Comparison of ENCODE assay signal across 8 cellular contexts in genomic region chr6:34223381-34223963, GRCh38. TPM values are rescaled to one million over a fixed set of nuclear protein-coding genes. Genes with fewer than 3 reads are reported as not detected.
A peak's percentile ranks its signal among the peaks of the same experiment; 100 is the strongest.
DNase-seq lines count a peak whose midpoint lies in the region; ATAC-seq and TF ChIP-seq lines count a peak whose summit lies in the region.

No MANE protein-coding gene starts in this region.

- no peaks in the 10 kb centered on the region for H3K9me3 Mint-ChIP-seq in Caco-2 (ENCODE audit: unreplicated experiment)

- intact Hi-C loops in Caco-2 (cut with micrococcal nuclease; ENCODE audit: unreplicated experiment) (no loop called here), HCT116 (cut with micrococcal nuclease) (no loop called here), Right ventricle myocardium superior (cut with DNase I) (no loop called here), gastrocnemius medialis (cut with DNase I; ENCODE audit: low total_unique reads) (no loop called here)

- BruUV-seq in Caco-2 (replicated peaks; lab: Mats Ljungman, UMichigan) (no TSS peak), HCT116 (replicated peaks; lab: Mats Ljungman, UMichigan) (TSS peak; percentile 45)

- peak overlapping the region; percentile 96 for H3K4me2 ChIP-seq in HCT116 (ENCODE audit: low read length)

- H3K27ac Mint-ChIP-seq in Caco-2 (ENCODE audit: unreplicated experiment) = peak overlapping the region; percentile 81

- no peaks in the 10 kb centered on the region for H3K36me3 Mint-ChIP-seq in Caco-2 (ENCODE audit: insufficient read depth, unreplicated experiment)

- peak overlapping the region; percentile 89 for H3K9ac ChIP-seq in HCT116 (ENCODE audit: low read length)

- no peaks in the 10 kb centered on the region for H3K27me3 ChIP-seq in Caco-2 (replicated peaks; ENCODE audit: control insufficient read depth, insufficient read depth, low read length)
- H3K27me3 ChIP-seq in HCT116 (ENCODE audit: insufficient read depth, low read length) = no peaks in the 10 kb centered on the region
- H3K27me3 ChIP-seq in WERI-Rb-1 (ENCODE audit: insufficient read depth, low read depth, severe bottlenecking) = no peaks in the 10 kb centered on the region
- H3K27me3 ChIP-seq in gastrocnemius medialis = no peaks in the 10 kb centered on the region

- H3K4me3 ChIP-seq in Caco-2 (ENCODE audit: low read depth, low read length) (peak overlapping the region; percentile 4), HCT116 (replicated peaks in 1 of 2; ENCODE audit: low read depth in 1 of 2, low read length in 2 of 2) (peak overlapping the region; percentile 36 to 49), WERI-Rb-1 (ENCODE audit: low read depth, low read length) (peak overlapping the region; percentile 9), gastrocnemius medialis (peak overlapping the region; percentile 34 to 77 (median 52))

- H3K9me2 ChIP-seq in HCT116 (ENCODE audit: insufficient read depth) = no peaks in the 10 kb centered on the region

- peak overlapping the region; percentile 64 for H3K4me3 Mint-ChIP-seq in Caco-2 (ENCODE audit: unreplicated experiment)

- no peaks in the 10 kb centered on the region for H3K79me2 ChIP-seq in HCT116 (ENCODE audit: insufficient read depth, low read length)

- in situ Hi-C loops in gastrocnemius medialis (cut with MboI; ENCODE audit: low sequenced_read_pairs in 4 of 4) = loop anchor here in 1 of 4 donors (25.0 kb wide), 1 partner anchor 389 kb away; no protein-coding TSS in a partner anchor

- H3K4me1 Mint-ChIP-seq in Caco-2 (ENCODE audit: low read depth, unreplicated experiment) = peaks cover 7% of the 10 kb centered on the region

- CTCF ChIA-PET in Caco-2 (lab: Charles Lee) (interaction anchor here (0.7 to 1.9 kb wide), 4 partner anchors 26 to 203 kb away, joined by 3 to 7 read pairs (median 4); no protein-coding TSS in a partner anchor), HCT116 (lab: Charles Lee) (interaction anchor here (1.0 to 1.6 kb wide), 2 partner anchors 21 to 27 kb away, joined by 4 to 5 read pairs; no protein-coding TSS in a partner anchor)

- H4K20me1 ChIP-seq in HCT116 (ENCODE audit: insufficient read depth) = no peaks in the 10 kb centered on the region

- ATAC-seq in HCT116 (peak; percentile 45), Right ventricle myocardium superior (ENCODE audit: poor library complexity) (peak; percentile 19), gastrocnemius medialis (no peak)

- no peak overlapping the region for H2AFZ ChIP-seq in HCT116 (ENCODE audit: low read depth, low read length, poor library complexity, severe bottlenecking)

- POLR2A ChIA-PET in Caco-2 (lab: Charles Lee) (interaction anchor here (0.8 to 1.7 kb wide), 2 partner anchors 14 to 203 kb away, joined by 3 to 23 read pairs; partner anchors contain the start of genes HMGA1 and RPS10), HCT116 (lab: Charles Lee) (interaction anchor here (0.7 to 2.4 kb wide), 8 partner anchors 10 to 24 kb away, joined by 3 to 46 read pairs (median 8); partner anchors contain the start of gene HMGA1)

- H3K27me3 Mint-ChIP-seq in Caco-2 (ENCODE audit: insufficient read depth, unreplicated experiment) = no peaks in the 10 kb centered on the region

- H3K9me3 ChIP-seq in Caco-2 (no peaks in the 10 kb centered on the region), HCT116 (ENCODE audit: control insufficient read depth in 1 of 2, insufficient read depth in 1 of 2, low read depth in 1 of 2, low read length in 2 of 2) (no peaks in the 10 kb centered on the region), WERI-Rb-1 (ENCODE audit: severe bottlenecking) (no peaks in the 10 kb centered on the region), gastrocnemius medialis (no peaks in the 10 kb centered on the region)

- TF ChIP-seq CTCF in Caco-2 (IDR thresholded peaks at IDR 0.05; ENCODE audit: insufficient read depth in 1 of 2, low read depth in 1 of 2, low read length in 1 of 2, severe bottlenecking in 1 of 2, unreplicated experiment in 1 of 2) (no peak), HCT116 (IDR thresholded peaks at IDR 0.05 in 2 of 3, conservative IDR thresholded peaks at IDR 0.05 in 1 of 3; ENCODE audit: borderline replicate concordance in 1 of 3, insufficient read depth in 1 of 3, low read depth in 2 of 3, low read length in 2 of 3) (no peak), WERI-Rb-1 (IDR thresholded peaks at IDR 0.05; ENCODE audit: low read depth, low read length) (no peak), gastrocnemius medialis (IDR thresholded peaks at IDR 0.05 in 4 of 5, conservative IDR thresholded peaks at IDR 0.05 in 1 of 5) (no peak)

- no peak for DNase-seq in Caco-2
- no peak for DNase-seq in HCT116 (ENCODE audit: low read depth, low spot score)
- no peak for DNase-seq in WERI-Rb-1
- peak; percentile 54 for DNase-seq in Right ventricle myocardium superior
- no peak for DNase-seq in gastrocnemius medialis
- no peak for DNase-seq in inferior parietal cortex (ENCODE audit: extremely low spot score)
- no peak for DNase-seq in HuH-7 (ENCODE audit: low spot score)
- DNase-seq in epidermal melanocyte (ENCODE audit: insufficient read length, low spot score) = no peak

- TF ChIP-seq POLR2A in HCT116 (IDR thresholded peaks at IDR 0.05; ENCODE audit: borderline replicate concordance, extremely low read depth, insufficient read depth, insufficient read length) (no peak), gastrocnemius medialis (IDR thresholded peaks at IDR 0.05) (no peak)

- H3K36me3 ChIP-seq in Caco-2 (ENCODE audit: control insufficient read depth, insufficient read depth, low read length) (no peaks in the 10 kb centered on the region), HCT116 (ENCODE audit: control insufficient read depth in 1 of 2, insufficient read depth in 2 of 2, low read length in 2 of 2) (no peaks in the 10 kb centered on the region), WERI-Rb-1 (no peaks in the 10 kb centered on the region), gastrocnemius medialis (no peaks in the 10 kb centered on the region)

- H3K27ac ChIP-seq in HCT116 (ENCODE audit: low read depth, low read length) (peak overlapping the region; percentile 92), WERI-Rb-1 (peak overlapping the region; percentile 88), gastrocnemius medialis (peak overlapping the region; percentile 75 to 99 (median 94))

- 0 out of 2 replicates have a peak, but pooled peaks cover 5% of the 10 kb centered on the region for H3K4me1 ChIP-seq in Caco-2
- H3K4me1 ChIP-seq in HCT116 (ENCODE audit: control insufficient read depth in 1 of 2, insufficient read depth in 2 of 2, low read length in 2 of 2) = peaks cover 46 to 61% of the 10 kb centered on the region in 2 experiments
- H3K4me1 ChIP-seq in gastrocnemius medialis = peaks cover 11 to 12% of the 10 kb centered on the region in 2 donors

- RAD21 ChIA-PET in HCT116 (lab: Charles Lee; ENCODE audit: low non-redundant PET in 1 of 2, low total read pairs in 2 of 2, uncharacterized antibody in 2 of 2, unreplicated experiment in 2 of 2) = interaction anchor here (0.8 to 1.3 kb wide), 2 partner anchors 21 to 27 kb away, joined by 3 read pairs; no protein-coding TSS in a partner anchor

- TF ChIP-seq RAD21 in HCT116 (IDR thresholded peaks at IDR 0.05; ENCODE audit: low read depth) = no peak

TF ChIP-seq in HCT116, 20 proteins besides CTCF, POLR2A, EP300 and RAD21:
- no peak for TF ChIP-seq SP1 (IDR thresholded peaks at IDR 0.05; ENCODE audit: low read depth)
- no peak; the same call in 1 of the 2 replicates for TF ChIP-seq POLR2AphosphoS5 (IDR thresholded peaks at IDR 0.05; ENCODE audit: low read depth, low read length)
- no peak for TF ChIP-seq CBX3 (IDR thresholded peaks at IDR 0.05; ENCODE audit: low read depth)
- TF ChIP-seq SRF (IDR thresholded peaks at IDR 0.05; ENCODE audit: low read depth) = no peak

RNA-seq across cellular contexts. Expression of gene HMGA1, which starts 13.2 kb away (rescaled TPM):
- total RNA-seq in Caco-2 (2022) (301 and 322 TPM in 2 replicates), HCT116 (2021; ENCODE audit: unreplicated experiment) (2,459 TPM), Right ventricle myocardium superior (45.7 TPM), gastrocnemius medialis (100 to 1,000 TPM in 3 of 4 donors, 10 to 100 TPM in 1; 74.1 to 163 (median 154) TPM)
- 2,754 and 2,816 TPM in 2 replicates for polyA plus RNA-seq in HCT116 (2012)

RNA-seq across cellular contexts. Expression of gene SMIM29, which starts 25.3 kb away (rescaled TPM):
- total RNA-seq in Caco-2 (2022) (14.3 and 16.0 TPM in 2 replicates), HCT116 (2021; ENCODE audit: unreplicated experiment) (25.1 TPM), Right ventricle myocardium superior (19.1 TPM), gastrocnemius medialis (10 to 100 TPM; 21.4 to 39.5 (median 33.4) TPM)
- polyA plus RNA-seq in HCT116 (2012) = 31.5 and 35.5 TPM in 2 replicates

Comparison
In these comparisons a context has a peak if more than half of its experiments do, and no peak if none do; other contexts are left out.
1. ATAC-seq: peak in HCT116 (single experiment) and Right ventricle myocardium superior (single experiment); none in gastrocnemius medialis (0 of 2).
2. Peak in every context shown above with its lines, with median percentiles within 50 percentile points of each other: H3K4me3 ChIP-seq and H3K27ac ChIP-seq.